In the genomic region with DNA sequence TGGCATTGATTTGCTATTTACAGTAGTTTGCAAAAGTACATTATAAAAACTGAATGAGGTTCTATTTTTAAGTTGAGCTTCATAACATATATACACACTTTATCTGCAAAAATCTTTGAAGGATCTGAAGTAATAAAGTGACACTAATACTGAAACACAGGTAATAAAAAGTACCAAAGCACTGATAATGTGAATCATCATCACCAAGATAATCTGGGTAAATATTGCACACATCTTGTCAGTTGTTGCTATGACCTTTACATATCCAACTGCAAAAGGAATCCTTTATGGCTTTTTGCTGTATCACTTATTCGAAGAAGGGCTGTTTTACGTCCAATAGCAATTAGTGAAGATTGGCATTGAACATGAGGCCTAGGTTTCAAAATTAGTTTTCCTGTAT, we compare ENCODE assay signal across 2 cellular contexts.
A peak's percentile ranks its signal among the peaks of the same experiment; 100 is the strongest.
TF ChIP-seq lines count a peak whose summit lies in the region.

No MANE protein-coding gene starts in this region.

TF ChIP-seq in SK-N-SH, 30 proteins besides CTCF, POLR2A, EP300 and RAD21:
- TF ChIP-seq GATA2 (CRISPR knock-in tag; IDR thresholded peaks at IDR 0.05) (peak; percentile 45; the same call in 1 of the 2 replicates), ELF1 (IDR thresholded peaks at IDR 0.05) (no peak)

TF ChIP-seq in SK-N-SH treated with all-trans-retinoic acid at 6 μM for 48 hours, 23 proteins besides CTCF, POLR2A, EP300 and RAD21:
- TF ChIP-seq ZFP3 (CRISPR knock-in tag; IDR thresholded peaks at IDR 0.05) (no peak), OSR1 (CRISPR knock-in tag; IDR thresholded peaks at IDR 0.05) (no peak), ISL1 (CRISPR knock-in tag; IDR thresholded peaks at IDR 0.05) (no peak), ZFP30 (CRISPR knock-in tag; IDR thresholded peaks at IDR 0.05) (no peak), PPARA (CRISPR knock-in tag; IDR thresholded peaks at IDR 0.05; ENCODE audit: borderline replicate concordance) (no peak), SNAI2 (CRISPR knock-in tag; IDR thresholded peaks at IDR 0.05) (no peak), ZNF565 (CRISPR knock-in tag; conservative IDR thresholded peaks at IDR 0.05; ENCODE audit: low read depth) (no peak), CSDC2 (CRISPR knock-in tag; IDR thresholded peaks at IDR 0.05) (no peak), ESRRG (CRISPR knock-in tag; IDR thresholded peaks at IDR 0.05) (no peak), ZNF8 (CRISPR knock-in tag; IDR thresholded peaks at IDR 0.05) (no peak), ZC3H10 (CRISPR knock-in tag; IDR thresholded peaks at IDR 0.05) (no peak), GLIS3 (CRISPR knock-in tag; IDR thresholded peaks at IDR 0.05) (no peak), TOX (CRISPR knock-in tag; IDR thresholded peaks at IDR 0.05; ENCODE audit: borderline replicate concordance) (no peak), ARNTL (CRISPR knock-in tag; IDR thresholded peaks at IDR 0.05; ENCODE audit: borderline replicate concordance, low read depth) (no peak), ZNF70 (CRISPR knock-in tag; IDR thresholded peaks at IDR 0.05) (no peak), BACH2 (CRISPR knock-in tag; IDR thresholded peaks at IDR 0.05; ENCODE audit: borderline replicate concordance) (no peak)
- TF ChIP-seq, protein P1, sequence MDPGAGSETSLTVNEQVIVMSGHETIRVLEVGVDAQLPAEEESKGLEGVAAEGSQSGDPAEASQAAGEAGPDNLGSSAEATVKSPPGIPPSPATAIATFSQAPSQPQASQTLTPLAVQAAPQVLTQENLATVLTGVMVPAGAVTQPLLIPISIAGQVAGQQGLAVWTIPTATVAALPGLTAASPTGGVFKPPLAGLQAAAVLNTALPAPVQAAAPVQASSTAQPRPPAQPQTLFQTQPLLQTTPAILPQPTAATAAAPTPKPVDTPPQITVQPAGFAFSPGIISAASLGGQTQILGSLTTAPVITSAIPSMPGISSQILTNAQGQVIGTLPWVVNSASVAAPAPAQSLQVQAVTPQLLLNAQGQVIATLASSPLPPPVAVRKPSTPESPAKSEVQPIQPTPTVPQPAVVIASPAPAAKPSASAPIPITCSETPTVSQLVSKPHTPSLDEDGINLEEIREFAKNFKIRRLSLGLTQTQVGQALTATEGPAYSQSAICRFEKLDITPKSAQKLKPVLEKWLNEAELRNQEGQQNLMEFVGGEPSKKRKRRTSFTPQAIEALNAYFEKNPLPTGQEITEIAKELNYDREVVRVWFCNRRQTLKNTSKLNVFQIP (CRISPR knock-in tag; IDR thresholded peaks at IDR 0.05; ENCODE audit: borderline replicate concordance, low read depth): no peak
- TF ChIP-seq, protein P2, sequence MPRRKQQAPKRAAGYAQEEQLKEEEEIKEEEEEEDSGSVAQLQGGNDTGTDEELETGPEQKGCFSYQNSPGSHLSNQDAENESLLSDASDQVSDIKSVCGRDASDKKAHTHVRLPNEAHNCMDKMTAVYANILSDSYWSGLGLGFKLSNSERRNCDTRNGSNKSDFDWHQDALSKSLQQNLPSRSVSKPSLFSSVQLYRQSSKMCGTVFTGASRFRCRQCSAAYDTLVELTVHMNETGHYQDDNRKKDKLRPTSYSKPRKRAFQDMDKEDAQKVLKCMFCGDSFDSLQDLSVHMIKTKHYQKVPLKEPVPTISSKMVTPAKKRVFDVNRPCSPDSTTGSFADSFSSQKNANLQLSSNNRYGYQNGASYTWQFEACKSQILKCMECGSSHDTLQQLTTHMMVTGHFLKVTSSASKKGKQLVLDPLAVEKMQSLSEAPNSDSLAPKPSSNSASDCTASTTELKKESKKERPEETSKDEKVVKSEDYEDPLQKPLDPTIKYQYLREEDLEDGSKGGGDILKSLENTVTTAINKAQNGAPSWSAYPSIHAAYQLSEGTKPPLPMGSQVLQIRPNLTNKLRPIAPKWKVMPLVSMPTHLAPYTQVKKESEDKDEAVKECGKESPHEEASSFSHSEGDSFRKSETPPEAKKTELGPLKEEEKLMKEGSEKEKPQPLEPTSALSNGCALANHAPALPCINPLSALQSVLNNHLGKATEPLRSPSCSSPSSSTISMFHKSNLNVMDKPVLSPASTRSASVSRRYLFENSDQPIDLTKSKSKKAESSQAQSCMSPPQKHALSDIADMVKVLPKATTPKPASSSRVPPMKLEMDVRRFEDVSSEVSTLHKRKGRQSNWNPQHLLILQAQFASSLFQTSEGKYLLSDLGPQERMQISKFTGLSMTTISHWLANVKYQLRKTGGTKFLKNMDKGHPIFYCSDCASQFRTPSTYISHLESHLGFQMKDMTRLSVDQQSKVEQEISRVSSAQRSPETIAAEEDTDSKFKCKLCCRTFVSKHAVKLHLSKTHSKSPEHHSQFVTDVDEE (CRISPR knock-in tag; IDR thresholded peaks at IDR 0.05): no peak
- TF ChIP-seq, protein P3, sequence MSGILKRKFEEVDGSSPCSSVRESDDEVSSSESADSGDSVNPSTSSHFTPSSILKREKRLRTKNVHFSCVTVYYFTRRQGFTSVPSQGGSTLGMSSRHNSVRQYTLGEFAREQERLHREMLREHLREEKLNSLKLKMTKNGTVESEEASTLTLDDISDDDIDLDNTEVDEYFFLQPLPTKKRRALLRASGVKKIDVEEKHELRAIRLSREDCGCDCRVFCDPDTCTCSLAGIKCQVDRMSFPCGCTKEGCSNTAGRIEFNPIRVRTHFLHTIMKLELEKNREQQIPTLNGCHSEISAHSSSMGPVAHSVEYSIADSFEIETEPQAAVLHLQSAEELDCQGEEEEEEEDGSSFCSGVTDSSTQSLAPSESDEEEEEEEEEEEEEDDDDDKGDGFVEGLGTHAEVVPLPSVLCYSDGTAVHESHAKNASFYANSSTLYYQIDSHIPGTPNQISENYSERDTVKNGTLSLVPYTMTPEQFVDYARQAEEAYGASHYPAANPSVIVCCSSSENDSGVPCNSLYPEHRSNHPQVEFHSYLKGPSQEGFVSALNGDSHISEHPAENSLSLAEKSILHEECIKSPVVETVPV (CRISPR knock-in tag; IDR thresholded peaks at IDR 0.05): no peak
- TF ChIP-seq, protein P4, sequence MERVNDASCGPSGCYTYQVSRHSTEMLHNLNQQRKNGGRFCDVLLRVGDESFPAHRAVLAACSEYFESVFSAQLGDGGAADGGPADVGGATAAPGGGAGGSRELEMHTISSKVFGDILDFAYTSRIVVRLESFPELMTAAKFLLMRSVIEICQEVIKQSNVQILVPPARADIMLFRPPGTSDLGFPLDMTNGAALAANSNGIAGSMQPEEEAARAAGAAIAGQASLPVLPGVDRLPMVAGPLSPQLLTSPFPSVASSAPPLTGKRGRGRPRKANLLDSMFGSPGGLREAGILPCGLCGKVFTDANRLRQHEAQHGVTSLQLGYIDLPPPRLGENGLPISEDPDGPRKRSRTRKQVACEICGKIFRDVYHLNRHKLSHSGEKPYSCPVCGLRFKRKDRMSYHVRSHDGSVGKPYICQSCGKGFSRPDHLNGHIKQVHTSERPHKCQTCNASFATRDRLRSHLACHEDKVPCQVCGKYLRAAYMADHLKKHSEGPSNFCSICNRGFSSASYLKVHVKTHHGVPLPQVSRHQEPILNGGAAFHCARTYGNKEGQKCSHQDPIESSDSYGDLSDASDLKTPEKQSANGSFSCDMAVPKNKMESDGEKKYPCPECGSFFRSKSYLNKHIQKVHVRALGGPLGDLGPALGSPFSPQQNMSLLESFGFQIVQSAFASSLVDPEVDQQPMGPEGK (CRISPR knock-in tag; IDR thresholded peaks at IDR 0.05; ENCODE audit: borderline replicate concordance): no peak
